8 cellular contexts compared by ENCODE assay signal in genomic region chr9:137067860-137068538, GRCh38. TPM values are rescaled to one million over a fixed set of nuclear protein-coding genes. Genes with fewer than 3 reads are reported as not detected.
A peak's percentile ranks its signal among the peaks of the same experiment; 100 is the strongest.
DNase-seq lines count a peak whose midpoint lies in the region; ATAC-seq and TF ChIP-seq lines count a peak whose summit lies in the region.

No MANE protein-coding gene starts in this region.

- no peaks in the 10 kb centered on the region for H3K9me3 ChIP-seq in neutrophil
- H3K9me3 ChIP-seq in thoracic aorta = no peaks in the 10 kb centered on the region

- TF ChIP-seq CTCF in neutrophil (IDR thresholded peaks at IDR 0.05) (peak; percentile 88), thoracic aorta (IDR thresholded peaks at IDR 0.05) (peak; percentile 70)

- H3K4me1 ChIP-seq in neutrophil (ENCODE audit: control insufficient read depth in 1 of 2, insufficient read depth in 1 of 2, low read depth in 1 of 2, low read length in 1 of 2) (peaks cover 45 to 51% of the 10 kb centered on the region in 2 experiments), thoracic aorta (ENCODE audit: control insufficient read depth in 1 of 2, low read depth in 2 of 2) (peaks cover 0 to 29% of the 10 kb centered on the region in 2 donors)

- no peak for ATAC-seq in thoracic aorta (ENCODE audit: insufficient number of reproducible peaks, low FRiP score, low read depth)

- H3K36me3 ChIP-seq in neutrophil (no peaks in the 10 kb centered on the region), thoracic aorta (no peaks in the 10 kb centered on the region)

- H3K27me3 ChIP-seq in neutrophil = peaks cover 34% of the 10 kb centered on the region
- no peaks in the 10 kb centered on the region for H3K27me3 ChIP-seq in thoracic aorta (replicated peaks; ENCODE audit: insufficient read depth)

- DNase-seq in NCI-H524 (lab: John Stamatoyannopoulos, UW) (peak; percentile 78 to 82), NCI-H524 treated with DMSO at 0.1 percent for 48 hours (lab: John Stamatoyannopoulos, UW) (no peak), M059J (ENCODE audit: low read depth) (peak; percentile 76), SHP77 treated with DMSO at 0.1 percent for 48 hours (lab: John Stamatoyannopoulos, UW) (peak; percentile 27), fibroblast of peridontal ligament (ENCODE audit: extremely low read depth) (peak; percentile 69), thoracic aorta (ENCODE audit: low spot score) (no peak)
- DNase-seq in activated T-helper 1 cell treated with anti-CD3 and anti-CD28 coated beads, Interleukin-2, amount 50 U/mL, for 16 hours (ENCODE audit: low read depth in 1 of 2, low spot score in 1 of 2) = peak; percentile 73 to 75

- no peak overlapping the region for H3K27ac ChIP-seq in neutrophil
- no peak overlapping the region for H3K27ac ChIP-seq in thoracic aorta

- no peak overlapping the region for H3K4me3 ChIP-seq in neutrophil (ENCODE audit: low read depth in 1 of 2, low read length in 1 of 2)
- no peak overlapping the region for H3K4me3 ChIP-seq in thoracic aorta

RNA-seq across cellular contexts. Expression of gene SAPCD2, which starts 2.4 kb away (rescaled TPM):
- 11.8 and 28.5 TPM in 2 replicates for total RNA-seq in M059J (2014; rRNA removed; shearing (Covaris generic))
- under 1 TPM; 0.41 to 0.92 TPM for total RNA-seq in thoracic aorta

RNA-seq across cellular contexts. Expression of gene UAP1L1, which starts 9.3 kb away (rescaled TPM):
- total RNA-seq in M059J (2014; rRNA removed; shearing (Covaris generic)) = 6.7 and 12.9 TPM in 2 replicates
- total RNA-seq in thoracic aorta = 10 to 100 TPM in 1 of 2 donors, 1 to 10 TPM in 1; 9.6 to 11.4 TPM

RNA-seq across cellular contexts. Expression of gene ENTPD2, which starts 14.1 kb away (rescaled TPM):
- total RNA-seq in M059J (2014; rRNA removed; shearing (Covaris generic)) = not detected in 2 replicates
- total RNA-seq in thoracic aorta = under 1 TPM; 0.92 to 0.95 TPM

RNA-seq across cellular contexts. Expression of gene MAN1B1, which starts 18.8 kb away (rescaled TPM):
- 86.8 and 145 TPM in 2 replicates for total RNA-seq in M059J (2014; rRNA removed; shearing (Covaris generic))
- 10 to 100 TPM; 32.9 to 52.9 TPM for total RNA-seq in thoracic aorta

RNA-seq across cellular contexts. Expression of gene NPDC1, which starts 22.0 kb away (rescaled TPM):
- total RNA-seq in M059J (2014; rRNA removed; shearing (Covaris generic)) = 8.2 and 10.7 TPM in 2 replicates
- total RNA-seq in thoracic aorta = 10 to 100 TPM; 71.5 to 95.8 TPM

Comparison
In these comparisons a context has a peak if more than half of its experiments do, and no peak if none do; other contexts are left out.
1. DNase-seq: peak in NCI-H524 (2 of 2), M059J (single experiment), SHP77 treated with DMSO at 0.1 percent for 48 hours (single experiment), activated T-helper 1 cell treated with anti-CD3 and anti-CD28 coated beads, Interleukin-2, amount 50 U/mL, for 16 hours (2 of 2) and fibroblast of peridontal ligament (single experiment); none in NCI-H524 treated with DMSO at 0.1 percent for 48 hours (single experiment) and thoracic aorta (single experiment).